ENCODE assay signal across 24 cellular contexts in the genomic region with DNA sequence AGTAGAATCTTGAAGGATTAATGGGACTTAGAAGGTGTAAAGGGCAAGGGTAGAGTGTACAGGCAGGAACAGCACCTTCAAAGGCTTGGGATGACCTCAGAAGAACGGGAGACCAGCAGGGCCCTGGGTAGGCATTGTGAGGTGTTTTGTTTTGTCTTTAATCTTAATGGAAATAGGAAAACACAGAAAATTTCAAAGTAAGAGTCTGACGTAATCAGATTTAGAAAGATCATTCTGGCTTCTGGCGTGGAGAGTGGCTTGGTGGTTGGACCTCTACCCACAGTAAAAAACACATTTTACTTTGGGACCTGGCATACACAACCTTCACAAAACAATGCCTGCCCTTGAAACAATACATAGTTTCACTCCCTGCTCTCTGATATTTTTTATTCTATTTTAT.
"Had no signal": no experiment of that assay in that cellular context is flagged by ENCODE, and none has a peak within 500 bp of the region (broad histone marks: within the 10 kb centered on the region; RNA-seq: fewer than 3 reads in every experiment).

No MANE protein-coding gene starts in this region.

- H3K9me3 ChIP-seq: adrenal gland, gastroesophageal sphincter, right atrium auricular region, transverse colon had no signal

- H3K27me3 Mint-ChIP-seq: activated CD4-positive, alpha-beta memory T cell treated with anti-CD3 and anti-CD28 coated beads for 36 hours; activated CD4-positive, alpha-beta T cell treated with anti-CD3 and anti-CD28 coated beads, Interleukin-2, amount 10 ng/mL, durations not matched to agents 24 days and 14 days; effector memory CD8-positive, alpha-beta T cell; naive B cell; stimulated activated naive B cell treated with anti-CD40 and anti-IgM and Interleukin-4, amounts not matched to agents 10 μg/mL and 1 μg/mL and 100 μg/mL, for 72 hours had no signal

- DNase-seq: activated CD4-positive, alpha-beta memory T cell treated with anti-CD3 and anti-CD28 coated beads for 36 hours; activated CD4-positive, alpha-beta T cell treated with anti-CD3 and anti-CD28 coated beads, Interleukin-2, amount 10 ng/mL, durations not matched to agents 24 days and 14 days; activated CD4-positive, CD25-positive, alpha-beta regulatory T cell treated with anti-CD3 and anti-CD28 coated beads, Interleukin-2, amount 50 U/mL, for 72 hours; activated naive CD4-positive, alpha-beta T cell; adrenal gland; aorta; effector memory CD8-positive, alpha-beta T cell; hypothalamus; immature natural killer cell; naive B cell; stimulated activated CD4-positive, alpha-beta T cell treated with anti-CD3 and anti-CD28 coated beads, Interleukin-15, amount 100 ng/mL, for 24 hours; stimulated activated CD4-positive, alpha-beta T cell treated with anti-CD3 and anti-CD28 coated beads, Interleukin-2, amount 100 ng/mL, for 24 hours; stimulated activated naive B cell treated with anti-CD40 and anti-IgM and Interleukin-4, amounts not matched to agents 10 μg/mL and 1 μg/mL and 100 μg/mL, for 72 hours; T1000; transverse colon; WERI-Rb-1 had no signal

- H3K36me3 ChIP-seq: adrenal gland, cardiac muscle cell, gastroesophageal sphincter, right atrium auricular region, transverse colon had no signal

- H3K9me3 Mint-ChIP-seq: activated CD4-positive, alpha-beta memory T cell treated with anti-CD3 and anti-CD28 coated beads for 36 hours; activated CD4-positive, alpha-beta T cell treated with anti-CD3 and anti-CD28 coated beads, Interleukin-2, amount 10 ng/mL, durations not matched to agents 24 days and 14 days; activated naive CD4-positive, alpha-beta T cell treated with anti-CD3 and anti-CD28 coated beads, Interleukin-2, amount 50 U/mL, for 72 hours; effector memory CD8-positive, alpha-beta T cell; immature natural killer cell; naive B cell; neural crest cell; stimulated activated naive B cell treated with anti-CD40 and anti-IgM and Interleukin-4, amounts not matched to agents 10 μg/mL and 1 μg/mL and 100 μg/mL, for 72 hours had no signal

- H3K27me3 ChIP-seq: adrenal gland, cardiac muscle cell, gastroesophageal sphincter, right atrium auricular region, transverse colon had no signal

- H3K27ac Mint-ChIP-seq: activated CD4-positive, alpha-beta memory T cell treated with anti-CD3 and anti-CD28 coated beads for 36 hours; activated CD4-positive, alpha-beta T cell treated with anti-CD3 and anti-CD28 coated beads, Interleukin-2, amount 10 ng/mL, durations not matched to agents 24 days and 14 days; effector memory CD8-positive, alpha-beta T cell; mesothelial cell of epicardium; stimulated activated naive B cell treated with anti-CD40 and anti-IgM and Interleukin-4, amounts not matched to agents 10 μg/mL and 1 μg/mL and 100 μg/mL, for 72 hours had no signal

- H3K4me2 ChIP-seq: smooth muscle cell had no signal

- ATAC-seq: activated naive CD4-positive, alpha-beta T cell treated with anti-CD3 and anti-CD28 coated beads, Interleukin-2, amount 50 U/mL, for 72 hours; effector memory CD8-positive, alpha-beta T cell; gastroesophageal sphincter; stimulated activated naive B cell treated with anti-CD40 and anti-IgM and Interleukin-4, amounts not matched to agents 10 μg/mL and 1 μg/mL and 100 μg/mL, for 72 hours had no signal

- H3K4me3 Mint-ChIP-seq: activated CD4-positive, alpha-beta memory T cell treated with anti-CD3 and anti-CD28 coated beads for 36 hours; activated CD4-positive, alpha-beta T cell treated with anti-CD3 and anti-CD28 coated beads, Interleukin-2, amount 10 ng/mL, durations not matched to agents 24 days and 14 days; effector memory CD8-positive, alpha-beta T cell; immature natural killer cell; mesothelial cell of epicardium; stimulated activated naive B cell treated with anti-CD40 and anti-IgM and Interleukin-4, amounts not matched to agents 10 μg/mL and 1 μg/mL and 100 μg/mL, for 72 hours had no signal

- H3K27ac ChIP-seq: adrenal gland, cardiac muscle cell, coronary artery, gastroesophageal sphincter, right atrium auricular region, transverse colon, WERI-Rb-1 had no signal

- H3K4me3 ChIP-seq: adrenal gland, cardiac muscle cell, coronary artery, gastroesophageal sphincter, right atrium auricular region, smooth muscle cell, transverse colon had no signal

- H3K36me3 Mint-ChIP-seq: naive B cell had no signal
